In genomic region chr18:26406854-26407517, GRCh38 we compare ENCODE assay signal across 27 cellular contexts.
A peak's percentile ranks its signal among the peaks of the same experiment; 100 is the strongest.
DNase-seq lines count a peak whose midpoint lies in the region; ATAC-seq, FAIRE-seq and TF ChIP-seq lines count a peak whose summit lies in the region.
"Had no signal": no experiment of that assay in that cellular context is flagged by ENCODE, and none has a peak within 500 bp of the region (broad histone marks: within the 10 kb centered on the region; RNA-seq: fewer than 3 reads in every experiment).

No MANE protein-coding gene starts in this region.

- no peak overlapping the region for H3K4me3 ChIP-seq in Karpas-422 (ENCODE audit: low read length)
- H3K4me3 ChIP-seq: BLaER1, esophagus muscularis mucosa, heart left ventricle, Peyer's patch, upper lobe of right lung had no signal

- ATAC-seq in memory B cell (ENCODE audit: low read depth): no peak
- no peak for ATAC-seq in activated CD8-positive, alpha-beta T cell treated with anti-CD3 and anti-CD28 coated beads, Interleukin-2, amount 10 ng/mL, durations not matched to agents 7 days and 5 days
- ATAC-seq: heart left ventricle, left ventricle myocardium superior, upper lobe of right lung had no signal

- H3K36me3 ChIP-seq in Karpas-422 (ENCODE audit: insufficient read depth, low read length): no peaks in the 10 kb centered on the region
- H3K36me3 ChIP-seq: BLaER1, esophagus muscularis mucosa, heart left ventricle, Peyer's patch, upper lobe of right lung, WERI-Rb-1 had no signal

- H3K27me3 Mint-ChIP-seq in memory B cell: no peaks in the 10 kb centered on the region
- H3K27me3 Mint-ChIP-seq in activated CD8-positive, alpha-beta T cell treated with anti-CD3 and anti-CD28 coated beads, Interleukin-2, amount 10 ng/mL, durations not matched to agents 7 days and 5 days (ENCODE audit: low read depth): no peaks in the 10 kb centered on the region
- H3K27me3 Mint-ChIP-seq: activated CD4-positive, alpha-beta T cell treated with anti-CD3 and anti-CD28 coated beads, Interleukin-2, amount 10 ng/mL, durations not matched to agents 7 days and 5 days; activated naive CD8-positive, alpha-beta T cell; activated T-cell treated with anti-CD3 and anti-CD28 coated beads, Interleukin-2, amount 50 U/mL, for 24 hours had no signal

- H3K4me1 ChIP-seq in Karpas-422 (ENCODE audit: low read length): peaks cover 39% of the 10 kb centered on the region
- H3K4me1 ChIP-seq: BLaER1, esophagus muscularis mucosa, heart left ventricle, Peyer's patch, upper lobe of right lung had no signal

- POLR2A ChIA-PET in activated CD8-positive, alpha-beta T cell treated with anti-CD3 and anti-CD28 coated beads, Interleukin-2, amount 10 ng/mL, durations not matched to agents 7 days and 5 days (lab: Charles Lee): no interaction called here

- CTCF ChIA-PET in activated CD8-positive, alpha-beta T cell treated with anti-CD3 and anti-CD28 coated beads, Interleukin-2, amount 10 ng/mL, durations not matched to agents 7 days and 5 days (lab: Charles Lee): interaction anchor here (1.8 kb wide), 1 partner anchor 23 kb away, joined by 5 read pairs; no protein-coding TSS in a partner anchor

- no peak for FAIRE-seq in GM12891 (lab: Jason Lieb, UNC)

- H3K36me3 Mint-ChIP-seq in memory B cell: peaks cover 2% of the 10 kb centered on the region
- H3K36me3 Mint-ChIP-seq in activated CD8-positive, alpha-beta T cell treated with anti-CD3 and anti-CD28 coated beads, Interleukin-2, amount 10 ng/mL, durations not matched to agents 7 days and 5 days (ENCODE audit: low read depth): no peaks in the 10 kb centered on the region

- H3K9ac ChIP-seq in Karpas-422 (ENCODE audit: low read length): 0 out of 2 replicates have a peak overlapping the region, but pooled peaks have one; percentile 4
- H3K9ac ChIP-seq: BLaER1 had no signal

- H3K4me1 Mint-ChIP-seq in memory B cell: peaks cover 14% of the 10 kb centered on the region
- H3K4me1 Mint-ChIP-seq in activated CD8-positive, alpha-beta T cell treated with anti-CD3 and anti-CD28 coated beads, Interleukin-2, amount 10 ng/mL, durations not matched to agents 7 days and 5 days (ENCODE audit: low read depth): no peaks in the 10 kb centered on the region
- H3K4me1 Mint-ChIP-seq: activated CD4-positive, alpha-beta T cell treated with anti-CD3 and anti-CD28 coated beads, Interleukin-2, amount 10 ng/mL, durations not matched to agents 7 days and 5 days had no signal

- peak overlapping the region; percentile 50 for H3K27ac Mint-ChIP-seq in memory B cell
- no peak overlapping the region for H3K27ac Mint-ChIP-seq in activated CD8-positive, alpha-beta T cell treated with anti-CD3 and anti-CD28 coated beads, Interleukin-2, amount 10 ng/mL, durations not matched to agents 7 days and 5 days
- H3K27ac Mint-ChIP-seq: activated CD4-positive, alpha-beta T cell treated with anti-CD3 and anti-CD28 coated beads, Interleukin-2, amount 10 ng/mL, durations not matched to agents 7 days and 5 days; activated naive CD8-positive, alpha-beta T cell; activated T-cell treated with anti-CD3 and anti-CD28 coated beads, Interleukin-2, amount 50 U/mL, for 24 hours had no signal

- no peaks in the 10 kb centered on the region for H3K27me3 ChIP-seq in Karpas-422 (ENCODE audit: low read length)
- H3K27me3 ChIP-seq: BLaER1, esophagus muscularis mucosa, heart left ventricle, Peyer's patch, upper lobe of right lung had no signal

- H3K9me2 ChIP-seq in Karpas-422 (replicated peaks; ENCODE audit: insufficient read depth, low read length): no peaks in the 10 kb centered on the region

- H3K79me2 ChIP-seq in Karpas-422 (ENCODE audit: low read length): no peaks in the 10 kb centered on the region

- no peaks in the 10 kb centered on the region for H4K20me1 ChIP-seq in Karpas-422 (ENCODE audit: insufficient read depth, low read depth, low read length)
- H4K20me1 ChIP-seq: BLaER1 had no signal

- H3K27ac ChIP-seq in Karpas-422 (ENCODE audit: low read length): peak overlapping the region; percentile 47
- H3K27ac ChIP-seq: BLaER1, esophagus muscularis mucosa, heart left ventricle, HL-60, Peyer's patch, upper lobe of right lung, WERI-Rb-1 had no signal

- H2AFZ ChIP-seq in Karpas-422 (ENCODE audit: low read length): 0 out of 2 replicates have a peak overlapping the region, but pooled peaks have one; percentile 6

- H3K9me3 ChIP-seq in Karpas-422 (ENCODE audit: low read length): no peaks in the 10 kb centered on the region
- H3K9me3 ChIP-seq: BLaER1, esophagus muscularis mucosa, heart left ventricle, Peyer's patch, upper lobe of right lung had no signal

- H3K4me3 Mint-ChIP-seq in memory B cell: no peak overlapping the region
- no peak overlapping the region for H3K4me3 Mint-ChIP-seq in activated CD8-positive, alpha-beta T cell treated with anti-CD3 and anti-CD28 coated beads, Interleukin-2, amount 10 ng/mL, durations not matched to agents 7 days and 5 days
- H3K4me3 Mint-ChIP-seq: activated CD4-positive, alpha-beta T cell treated with anti-CD3 and anti-CD28 coated beads, Interleukin-2, amount 10 ng/mL, durations not matched to agents 7 days and 5 days; activated naive CD8-positive, alpha-beta T cell; activated T-cell treated with anti-CD3 and anti-CD28 coated beads, Interleukin-2, amount 50 U/mL, for 24 hours had no signal

- peak overlapping the region; percentile 39 for H3K4me2 ChIP-seq in Karpas-422 (ENCODE audit: low read depth, low read length, poor library complexity, severe bottlenecking)
- H3K4me2 ChIP-seq: BLaER1 had no signal

- TF ChIP-seq POLR2A in GM12891 (IDR thresholded peaks at IDR 0.05; ENCODE audit: low read depth, low read length): no peak

- no peak for DNase-seq in GM12891 (ENCODE audit: insufficient read length, low spot score)
- peak; percentile 61 for DNase-seq in Karpas-422
- DNase-seq in astrocyte of the hippocampus (ENCODE audit: low read depth, low spot score): peak; percentile 31
- DNase-seq in memory B cell (ENCODE audit: low spot score in 2 of 2): no peak
- no peak for DNase-seq in activated T-cell treated with anti-CD3 and anti-CD28 coated beads, Interleukin-2, amount 50 U/mL, for 1 hour
- DNase-seq in activated CD8-positive, alpha-beta T cell treated with anti-CD3 and anti-CD28 coated beads, Interleukin-2, amount 10 ng/mL, durations not matched to agents 7 days and 5 days: no peak
- DNase-seq in SHP77 treated with DMSO at 0.1 percent for 48 hours (lab: John Stamatoyannopoulos, UW): no peak
- DNase-seq in COLO829 (ENCODE audit: low spot score): no peak
- DNase-seq: activated CD4-positive, alpha-beta T cell treated with anti-CD3 and anti-CD28 coated beads, Interleukin-2, amount 10 ng/mL, durations not matched to agents 7 days and 5 days; activated effector memory CD4-positive, alpha-beta T cell treated with anti-CD3 and anti-CD28 coated beads, Interleukin-2, amount 50 U/mL, for 16 hours; activated T-cell treated with anti-CD3 and anti-CD28 coated beads, Interleukin-2, amount 50 U/mL, for 24 hours; anterior cingulate cortex; cortex of kidney; DMS153; heart left ventricle; KG1; left ventricle myocardium superior; Peyer's patch; right cardiac atrium; stimulated activated CD4-positive, alpha-beta T cell treated with anti-CD3 and anti-CD28 coated beads, Interleukin-1b, Interleukin-23, amount 100 ng/mL, for 48 hours; stimulated activated naive CD4-positive, alpha-beta T cell treated with Interleukin-2 at 50 U/mL for 16 hours; upper lobe of right lung; WERI-Rb-1 had no signal

- no peaks in the 10 kb centered on the region for H3K9me3 Mint-ChIP-seq in memory B cell
- no peaks in the 10 kb centered on the region for H3K9me3 Mint-ChIP-seq in activated CD8-positive, alpha-beta T cell treated with anti-CD3 and anti-CD28 coated beads, Interleukin-2, amount 10 ng/mL, durations not matched to agents 7 days and 5 days (ENCODE audit: insufficient read depth)
- H3K9me3 Mint-ChIP-seq: activated CD4-positive, alpha-beta T cell treated with anti-CD3 and anti-CD28 coated beads, Interleukin-2, amount 10 ng/mL, durations not matched to agents 7 days and 5 days; activated T-cell treated with anti-CD3 and anti-CD28 coated beads, Interleukin-2, amount 50 U/mL, for 24 hours had no signal

TF ChIP-seq in GM12891, 5 proteins besides CTCF, POLR2A, EP300 and RAD21:
- TF ChIP-seq POU2F2 (IDR thresholded peaks at IDR 0.05; ENCODE audit: low read depth, low read length): peak; percentile 94
- no peak for TF ChIP-seq SPI1 (IDR thresholded peaks at IDR 0.05; ENCODE audit: low read depth, low read length)
- TF ChIP-seq PAX5 (IDR thresholded peaks at IDR 0.05; ENCODE audit: insufficient read depth, low read length, severe bottlenecking): no peak
- no peak for TF ChIP-seq TAF1 (IDR thresholded peaks at IDR 0.05; ENCODE audit: low read depth, low read length)

Comparison
In these comparisons a context has a peak if more than half of its experiments do, and no peak if none do; other contexts are left out.
1. DNase-seq: peak in Karpas-422 (single experiment) and astrocyte of the hippocampus (single experiment); none in GM12891 (single experiment), memory B cell (0 of 2), activated T-cell treated with anti-CD3 and anti-CD28 coated beads, Interleukin-2, amount 50 U/mL, for 1 hour (single experiment), activated CD8-positive, alpha-beta T cell treated with anti-CD3 and anti-CD28 coated beads, Interleukin-2, amount 10 ng/mL, durations not matched to agents 7 days and 5 days (single experiment), SHP77 treated with DMSO at 0.1 percent for 48 hours (single experiment) and COLO829 (single experiment).